17 cellular contexts compared by ENCODE assay signal in the genomic region with DNA sequence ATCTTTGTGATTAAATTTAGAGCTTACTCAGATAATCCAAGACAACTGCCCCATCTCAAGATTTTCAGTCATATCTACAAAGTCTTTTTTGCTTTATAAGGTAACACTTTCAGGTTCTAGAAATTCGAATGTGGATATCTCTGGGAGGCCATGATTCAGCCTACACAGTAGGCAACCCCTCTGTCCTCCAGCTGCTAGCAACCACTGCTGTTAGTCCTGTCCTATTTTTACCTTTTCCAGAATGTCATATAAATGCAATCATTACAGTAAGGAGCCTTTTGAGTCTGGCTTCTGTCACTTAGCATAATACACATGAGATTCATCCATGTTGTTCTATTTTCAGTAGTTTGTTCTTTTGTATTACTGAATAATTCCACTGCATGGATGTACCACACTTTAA. TPM values are rescaled to one million over a fixed set of nuclear protein-coding genes. Genes with fewer than 3 reads are reported as not detected.
DNase-seq lines count a peak whose midpoint lies in the region; ATAC-seq and TF ChIP-seq lines count a peak whose summit lies in the region.
"Had no signal": no experiment of that assay in that cellular context is flagged by ENCODE, and none has a peak within 500 bp of the region (broad histone marks: within the 10 kb centered on the region; RNA-seq: fewer than 3 reads in every experiment).

No MANE protein-coding gene starts in this region.

- H3K9me3 Mint-ChIP-seq in GM23338, result no peaks in the 10 kb centered on the region
- no peaks in the 10 kb centered on the region for H3K9me3 Mint-ChIP-seq in chondrocyte (ENCODE audit: low read depth)

- no peak for TF ChIP-seq CTCF in GM23338 (conservative IDR thresholded peaks at IDR 0.05; ENCODE audit: low read depth in 2 of 2)
- no peak for TF ChIP-seq CTCF in OCI-LY3 (IDR thresholded peaks at IDR 0.05; ENCODE audit: low read depth, low read length)
- no peak for TF ChIP-seq CTCF in chondrocyte (IDR thresholded peaks at IDR 0.05)
- no peak for TF ChIP-seq CTCF in neutrophil (IDR thresholded peaks at IDR 0.05)

- H3K36me3 ChIP-seq in GM23338 (ENCODE audit: insufficient read depth) (no peaks in the 10 kb centered on the region), OCI-LY3 (replicated peaks; ENCODE audit: low read depth, low read length) (no peaks in the 10 kb centered on the region), neutrophil (no peaks in the 10 kb centered on the region)

- no peak overlapping the region for H2AFZ ChIP-seq in GM23338
- H2AFZ ChIP-seq in OCI-LY3 (ENCODE audit: low read depth, low read length), result peak overlapping the region; percentile 8; the same call in 1 of the 2 replicates

- peak; percentile 46 for ATAC-seq in GM23338
- ATAC-seq: SK-N-SH treated with all-trans-retinoic acid at 6 μM for 48 hours had no signal

- H3K4me1 Mint-ChIP-seq in GM23338, result peaks cover 21% of the 10 kb centered on the region
- peaks cover 19% of the 10 kb centered on the region for H3K4me1 Mint-ChIP-seq in chondrocyte (ENCODE audit: low read depth)

- H3K9ac ChIP-seq in OCI-LY3 (ENCODE audit: low read length), result no peak overlapping the region

- H3F3A ChIP-seq in GM23338 (replicated peaks; ENCODE audit: low read depth), result no peaks in the 10 kb centered on the region

- H3K79me2 ChIP-seq in GM23338 (replicated peaks; ENCODE audit: insufficient read depth), result no peaks in the 10 kb centered on the region
- H3K79me2 ChIP-seq in OCI-LY3 (ENCODE audit: low read length), result no peaks in the 10 kb centered on the region

- H4K20me1 ChIP-seq in GM23338 (replicated peaks; ENCODE audit: insufficient read depth) (no peaks in the 10 kb centered on the region), OCI-LY3 (ENCODE audit: insufficient read depth, low read length) (no peaks in the 10 kb centered on the region)

- DNase-seq in GM23338 (ENCODE audit: low spot score) (no peak), chondrocyte (ENCODE audit: low spot score) (no peak), GOT3 (lab: John Stamatoyannopoulos, UW) (no peak), CD1c-positive myeloid dendritic cell (ENCODE audit: extremely low spot score) (no peak), ureter (ENCODE audit: low spot score) (no peak), NK-92 (lab: John Stamatoyannopoulos, UW; ENCODE audit: unreplicated experiment) (no peak)
- DNase-seq: C1 segment of cervical spinal cord; NCI-H1105; NCI-H2081; NCI-H446 treated with DMSO at 0.1 percent for 48 hours; NK-92 treated with Interleukin-12 subunit alpha and Interleukin-12 subunit beta, amount 100 ng/mL, for 24 hours; OCI-M1; RPMI8226; SIG-M5 had no signal

- no peaks in the 10 kb centered on the region for H3K27me3 ChIP-seq in GM23338 (ENCODE audit: insufficient read depth)
- no peaks in the 10 kb centered on the region for H3K27me3 ChIP-seq in OCI-LY3 (ENCODE audit: low read depth, low read length)
- H3K27me3 ChIP-seq in neutrophil, result no peaks in the 10 kb centered on the region

- H3K4me2 ChIP-seq in GM23338, result no peak overlapping the region
- no peak overlapping the region for H3K4me2 ChIP-seq in OCI-LY3 (ENCODE audit: low read length)

- H3K4me3 ChIP-seq in GM23338 (no peak overlapping the region), OCI-LY3 (ENCODE audit: low read length) (no peak overlapping the region), neutrophil (ENCODE audit: low read depth in 1 of 2, low read length in 1 of 2) (no peak overlapping the region)

- H3K27ac ChIP-seq in GM23338 (ENCODE audit: low read depth) (no peak overlapping the region), OCI-LY3 (ENCODE audit: low read length) (no peak overlapping the region), neutrophil (peak overlapping the region; percentile 2)

- H3K36me3 Mint-ChIP-seq in GM23338 (ENCODE audit: low read depth), result no peaks in the 10 kb centered on the region
- no peaks in the 10 kb centered on the region for H3K36me3 Mint-ChIP-seq in chondrocyte (ENCODE audit: low read depth)

- H3K27me3 Mint-ChIP-seq in GM23338 (ENCODE audit: insufficient read depth, low read depth, poor library complexity) (peaks cover under 1% of the 10 kb centered on the region), chondrocyte (ENCODE audit: low read depth) (no peaks in the 10 kb centered on the region)

- H3K9me3 ChIP-seq in OCI-LY3 (ENCODE audit: insufficient read depth, low read length) (no peaks in the 10 kb centered on the region), neutrophil (no peaks in the 10 kb centered on the region)

- H3K4me3 Mint-ChIP-seq in GM23338 (no peak overlapping the region), chondrocyte (ENCODE audit: unreplicated experiment) (no peak overlapping the region)

- H3K4me1 ChIP-seq in GM23338 (ENCODE audit: insufficient read depth), result peaks cover 8% of the 10 kb centered on the region; the same call in 1 of the 2 replicates
- no peaks in the 10 kb centered on the region for H3K4me1 ChIP-seq in OCI-LY3 (ENCODE audit: low read length)
- peaks cover 0 to 8% of the 10 kb centered on the region in 2 experiments for H3K4me1 ChIP-seq in neutrophil (ENCODE audit: control insufficient read depth in 1 of 2, insufficient read depth in 1 of 2, low read depth in 1 of 2, low read length in 1 of 2)

- H3K27ac Mint-ChIP-seq in GM23338 (no peak overlapping the region), chondrocyte (ENCODE audit: unreplicated experiment) (peak overlapping the region; percentile 45)

- H3K9me2 ChIP-seq in GM23338 (ENCODE audit: insufficient read depth), result no peaks in the 10 kb centered on the region

TF ChIP-seq in GM23338, 12 proteins besides CTCF, POLR2A, EP300 and RAD21 (continues in another document):
- no peak for TF ChIP-seq POLR2AphosphoS5 (IDR thresholded peaks at IDR 0.05; ENCODE audit: low read depth)
- TF ChIP-seq EZH2 (IDR thresholded peaks at IDR 0.05; ENCODE audit: low read depth, unreplicated experiment), result no peak
- no peak for TF ChIP-seq CREB1 (CRISPR knock-in tag; IDR thresholded peaks at IDR 0.05; ENCODE audit: low read depth)
- no peak for TF ChIP-seq ZNF114 (CRISPR knock-in tag; IDR thresholded peaks at IDR 0.05)
- TF ChIP-seq ZNF462 (CRISPR knock-in tag; IDR thresholded peaks at IDR 0.05), result no peak

RNA-seq across cellular contexts. Expression of gene MARCHF7, which starts 28.5 kb away (rescaled TPM):
- 142 and 170 TPM in 2 replicates for total RNA-seq in GM23338 (2014; rRNA removed; shearing (Covaris generic))
- polyA plus RNA-seq in GM23338 (2016; fragmentation: Nextera tagmentation; extraction: Ambion mirVana), result 74.2 and 101 TPM in 2 replicates
- total RNA-seq in chondrocyte, result 71.5 to 79.8 TPM (median 78.7 TPM) in 3 replicates
- 108 TPM for total RNA-seq in ureter
